In genomic region chr3:163573324-163573723, GRCh38 we compare ENCODE assay signal across 22 cellular contexts.
"Had no signal": no experiment of that assay in that cellular context is flagged by ENCODE, and none has a peak within 500 bp of the region (broad histone marks: within the 10 kb centered on the region; RNA-seq: fewer than 3 reads in every experiment).

No MANE protein-coding gene starts in this region.

- H3K4me1 Mint-ChIP-seq: immature natural killer cell, mesothelial cell of epicardium had no signal

- H3K4me3 ChIP-seq: coronary artery, dorsolateral prefrontal cortex, esophagus muscularis mucosa, gastroesophageal sphincter, heart left ventricle, hepatocyte, left lung, lower lobe of right lung, mucosa of descending colon had no signal

- H3K4me3 Mint-ChIP-seq: immature natural killer cell, mesothelial cell of epicardium had no signal

- H3K27ac ChIP-seq: coronary artery, dorsolateral prefrontal cortex, esophagus muscularis mucosa, foreskin keratinocyte, gastroesophageal sphincter, heart left ventricle, hepatocyte, left lung, lower lobe of right lung had no signal

- H3K9me3 ChIP-seq: esophagus muscularis mucosa, gastroesophageal sphincter, lower lobe of right lung had no signal

- H3K79me2 ChIP-seq: hepatocyte had no signal

- H3K36me3 Mint-ChIP-seq: immature natural killer cell, mesothelial cell of epicardium had no signal

- H3K27me3 ChIP-seq: dorsolateral prefrontal cortex, esophagus muscularis mucosa, foreskin keratinocyte, gastroesophageal sphincter, heart left ventricle, hepatocyte, left lung had no signal

- H3K27ac Mint-ChIP-seq: mesothelial cell of epicardium had no signal

- H3K4me2 ChIP-seq: hepatocyte had no signal

- H3K36me3 ChIP-seq: esophagus muscularis mucosa, gastroesophageal sphincter, heart left ventricle, left lung, lower lobe of right lung had no signal

- DNase-seq: dermis blood vessel endothelial cell; dorsolateral prefrontal cortex; effector CD4-positive, alpha-beta T cell; effector memory CD4-positive, alpha-beta T cell; foreskin keratinocyte; heart left ventricle; hypothalamus; immature natural killer cell; islet precursor cell; kidney; kidney glomerular epithelial cell; left colon; left lung; left ventricle myocardium superior; lower lobe of right lung; mesenchymal stem cell; mucosa of descending colon had no signal

- H2AFZ ChIP-seq: hepatocyte had no signal

- ATAC-seq: foreskin keratinocyte, gastroesophageal sphincter, heart left ventricle, left colon, left lung, left ventricle myocardium superior, lower lobe of right lung, mucosa of descending colon had no signal
